ENCODE assay signal across 19 cellular contexts in the genomic region with DNA sequence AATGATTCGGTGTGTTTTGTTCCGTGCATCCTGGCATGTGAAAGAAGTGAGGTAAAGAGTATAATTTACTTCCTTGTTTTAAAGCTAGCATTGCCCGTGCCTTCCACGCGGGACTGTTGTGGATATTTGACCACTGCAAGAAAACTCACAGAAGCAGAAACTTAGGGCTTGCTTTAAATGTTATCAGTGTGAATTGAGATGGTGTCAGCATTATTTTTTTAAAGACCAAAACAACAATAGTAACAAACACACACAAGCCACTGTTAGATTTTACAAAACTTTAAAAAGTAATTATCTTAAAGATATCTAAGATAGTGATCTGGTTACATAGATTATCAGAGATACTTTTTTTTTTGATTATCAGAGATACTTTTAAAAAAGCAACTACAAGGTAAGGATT. TPM values are rescaled to one million over a fixed set of nuclear protein-coding genes. Genes with fewer than 3 reads are reported as not detected.
A peak's percentile ranks its signal among the peaks of the same experiment; 100 is the strongest.
DNase-seq lines count a peak whose midpoint lies in the region; ATAC-seq, FAIRE-seq and TF ChIP-seq lines count a peak whose summit lies in the region.
"Had no signal": no experiment of that assay in that cellular context is flagged by ENCODE, and none has a peak within 500 bp of the region (broad histone marks: within the 10 kb centered on the region; RNA-seq: fewer than 3 reads in every experiment).

No MANE protein-coding gene starts in this region.

- peaks cover 0 to 3% of the 10 kb centered on the region in 2 experiments; a peak in 2 of 5 replicates for H3K27me3 ChIP-seq in K562 (ENCODE audit: control insufficient read depth in 2 of 2, insufficient read depth in 2 of 2, low read length in 2 of 2)
- H3K27me3 ChIP-seq: BLaER1 had no signal

- no peaks in the 10 kb centered on the region; the same call in 2 of the 3 replicates for H3K79me2 ChIP-seq in K562 (ENCODE audit: control insufficient read depth, insufficient read depth, low read length)

- H3K4me2 ChIP-seq in K562 (ENCODE audit: insufficient read depth, low read length): no peak overlapping the region
- H3K4me2 ChIP-seq: BLaER1 had no signal

- H3K4me3 Mint-ChIP-seq in stimulated activated effector memory CD8-positive, alpha-beta T cell treated with anti-CD3 and anti-CD28 coated beads, Interleukin-12 subunit alpha, Interleukin-12 subunit beta, amount 100 ng/mL, for 72 hours: no peak overlapping the region
- H3K4me3 Mint-ChIP-seq: CD14-positive monocyte; CD4-positive, alpha-beta memory T cell had no signal

- no peaks in the 10 kb centered on the region for H3K9me3 Mint-ChIP-seq in stimulated activated effector memory CD8-positive, alpha-beta T cell treated with anti-CD3 and anti-CD28 coated beads, Interleukin-12 subunit alpha, Interleukin-12 subunit beta, amount 100 ng/mL, for 72 hours
- H3K9me3 Mint-ChIP-seq: CD4-positive, alpha-beta memory T cell had no signal

- no peak for TF ChIP-seq EP300 in K562 (IDR thresholded peaks at IDR 0.05; ENCODE audit: low read length)

- no peak for ATAC-seq in K562
- ATAC-seq in HG03039 (IDR thresholded peaks at IDR 0.05; ENCODE audit: unreplicated experiment): no peak
- no peak for ATAC-seq in stimulated activated effector memory CD8-positive, alpha-beta T cell treated with anti-CD3 and anti-CD28 coated beads, Interleukin-12 subunit alpha, Interleukin-12 subunit beta, amount 100 ng/mL, for 72 hours

- in situ Hi-C loops in K562 (cut with MboI): no loop called here

- no peak for TF ChIP-seq RAD21 in K562 (CRISPR knock-in tag; conservative IDR thresholded peaks at IDR 0.05 in 1 of 2, IDR thresholded peaks at IDR 0.05 in 1 of 2)

- CTCF ChIA-PET in K562 (lab: Yijun Ruan, JAX; ENCODE audit: low intra/inter-chr PET ratio): no interaction called here

- DNase-seq in DMS153 (lab: John Stamatoyannopoulos, UW): peak; percentile 19
- no peak for DNase-seq in DMS153 treated with DMSO at 0.1 percent for 48 hours (lab: John Stamatoyannopoulos, UW; ENCODE audit: unreplicated experiment)
- DNase-seq in K562 (ENCODE audit: extremely low read depth in 1 of 4, low spot score in 3 of 4): no peak
- no peak for DNase-seq in frontal cortex (ENCODE audit: low spot score in 2 of 2)
- no peak for DNase-seq in posterior cingulate gyrus
- no peak for DNase-seq in stimulated activated effector memory CD8-positive, alpha-beta T cell treated with anti-CD3 and anti-CD28 coated beads, Interleukin-12 subunit alpha, Interleukin-12 subunit beta, amount 100 ng/mL, for 72 hours (ENCODE audit: low spot score in 2 of 2)
- DNase-seq: CD4-positive, alpha-beta memory T cell; DMS53; DND-41; EL; GM23248; Kasumi-1; KG1 had no signal

- H3K4me1 ChIP-seq in K562 (replicated peaks in 1 of 2; ENCODE audit: control insufficient read depth in 2 of 2, insufficient read depth in 2 of 2, low read length in 2 of 2): no peaks in the 10 kb centered on the region
- H3K4me1 ChIP-seq: BLaER1, HAP-1 had no signal

- FAIRE-seq in K562 (lab: Jason Lieb, UNC) (no peak), frontal cortex (lab: Jason Lieb, UNC) (peak; percentile 56)
- FAIRE-seq: GM12891 had no signal

- H3K9ac ChIP-seq in K562 (ENCODE audit: insufficient read depth in 1 of 2, low read depth in 2 of 2, low read length in 2 of 2): no peak overlapping the region
- H3K9ac ChIP-seq: BLaER1, GM23248 had no signal

- H3K9me1 ChIP-seq in K562 (ENCODE audit: control insufficient read depth, insufficient read depth, low read length): no peaks in the 10 kb centered on the region

- H3K36me3 ChIP-seq in K562 (ENCODE audit: control insufficient read depth, insufficient read depth, low read length): no peaks in the 10 kb centered on the region
- H3K36me3 ChIP-seq: BLaER1, HAP-1 had no signal

- BruUV-seq in K562 (replicated peaks; lab: Mats Ljungman, UMichigan): no TSS peak

- no peaks in the 10 kb centered on the region for H3K9me3 ChIP-seq in K562 (replicated peaks; ENCODE audit: control insufficient read depth, insufficient read depth, low read depth, low read length)
- H3K9me3 ChIP-seq: BLaER1, HAP-1 had no signal

- POLR2A ChIA-PET in K562 (lab: Yijun Ruan, JAX): interaction anchor here (0.9 kb wide), 1 partner anchor 10 kb away, joined by 3 read pairs; no protein-coding TSS in a partner anchor

- 20% methylated on average over 5 of the region's 5 CpGs for WGBS in K562 (ENCODE audit: insufficient coverage, low coverage, missing lambda C conversion rate)

- H2AFZ ChIP-seq in K562 (ENCODE audit: low read depth, low read length): no peak overlapping the region
- H2AFZ ChIP-seq: GM23248 had no signal

- H3K27ac ChIP-seq in K562 (ENCODE audit: extremely low read depth, low read depth, low read length): no peak overlapping the region
- H3K27ac ChIP-seq: 22Rv1, BLaER1, GM23248 had no signal

- no peak for TF ChIP-seq POLR2A in K562 (conservative IDR thresholded peaks at IDR 0.05)

- H4K20me1 ChIP-seq in K562 (replicated peaks; ENCODE audit: control insufficient read depth, insufficient read depth, low read length): no peaks in the 10 kb centered on the region
- H4K20me1 ChIP-seq: BLaER1 had no signal

- H3K4me3 ChIP-seq in K562: no peak overlapping the region
- H3K4me3 ChIP-seq: BLaER1, GM23248, HAP-1 had no signal

- H3K36me3 Mint-ChIP-seq in stimulated activated effector memory CD8-positive, alpha-beta T cell treated with anti-CD3 and anti-CD28 coated beads, Interleukin-12 subunit alpha, Interleukin-12 subunit beta, amount 100 ng/mL, for 72 hours: no peaks in the 10 kb centered on the region
- H3K36me3 Mint-ChIP-seq: CD14-positive monocyte had no signal

- no peaks in the 10 kb centered on the region for H3K4me1 Mint-ChIP-seq in stimulated activated effector memory CD8-positive, alpha-beta T cell treated with anti-CD3 and anti-CD28 coated beads, Interleukin-12 subunit alpha, Interleukin-12 subunit beta, amount 100 ng/mL, for 72 hours
- H3K4me1 Mint-ChIP-seq: CD14-positive monocyte; CD4-positive, alpha-beta memory T cell had no signal

- intact Hi-C loops in K562 (cut with micrococcal nuclease): no loop called here
- intact Hi-C loops in posterior cingulate gyrus (cut with DNase I): no loop called here

- no peak for TF ChIP-seq CTCF in K562 (IDR thresholded peaks at IDR 0.05 in 2 of 3, conservative IDR thresholded peaks at IDR 0.05 in 1 of 3; ENCODE audit: insufficient read depth in 2 of 3, low read depth in 1 of 3, low read length in 3 of 3)

- no peak overlapping the region for H3K27ac Mint-ChIP-seq in stimulated activated effector memory CD8-positive, alpha-beta T cell treated with anti-CD3 and anti-CD28 coated beads, Interleukin-12 subunit alpha, Interleukin-12 subunit beta, amount 100 ng/mL, for 72 hours
- H3K27ac Mint-ChIP-seq: CD14-positive monocyte; CD4-positive, alpha-beta memory T cell had no signal

TF ChIP-seq in K562, 482 proteins besides CTCF, POLR2A, EP300 and RAD21:
- TF ChIP-seq, protein P1, sequence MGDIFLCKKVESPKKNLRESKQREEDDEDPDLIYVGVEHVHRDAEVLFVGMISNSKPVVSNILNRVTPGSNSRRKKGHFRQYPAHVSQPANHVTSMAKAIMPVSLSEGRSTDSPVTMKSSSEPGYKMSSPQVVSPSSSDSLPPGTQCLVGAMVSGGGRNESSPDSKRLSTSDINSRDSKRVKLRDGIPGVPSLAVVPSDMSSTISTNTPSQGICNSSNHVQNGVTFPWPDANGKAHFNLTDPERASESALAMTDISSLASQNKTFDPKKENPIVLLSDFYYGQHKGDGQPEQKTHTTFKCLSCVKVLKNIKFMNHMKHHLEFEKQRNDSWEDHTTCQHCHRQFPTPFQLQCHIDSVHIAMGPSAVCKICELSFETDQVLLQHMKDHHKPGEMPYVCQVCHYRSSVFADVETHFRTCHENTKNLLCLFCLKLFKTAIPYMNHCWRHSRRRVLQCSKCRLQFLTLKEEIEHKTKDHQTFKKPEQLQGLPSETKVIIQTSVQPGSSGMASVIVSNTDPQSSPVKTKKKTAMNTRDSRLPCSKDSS (IDR thresholded peaks at IDR 0.05; ENCODE audit: low read depth, partially characterized antibody): no peak
- peak; percentile 47 for TF ChIP-seq ZNF316 (IDR thresholded peaks at IDR 0.05)
- no peak for TF ChIP-seq ZNF764 (CRISPR knock-in tag; IDR thresholded peaks at IDR 0.05; ENCODE audit: low read depth)
- TF ChIP-seq ZNF239 (CRISPR knock-in tag; IDR thresholded peaks at IDR 0.05): no peak
- no peak for TF ChIP-seq KLF10 (CRISPR knock-in tag; IDR thresholded peaks at IDR 0.05)

RNA-seq across cellular contexts. Expression of a gene that starts 47.4 kb away (rescaled TPM):
- total RNA-seq in K562 (2011; cell fraction: chromatin; rRNA removed; ENCODE audit: low replicate concordance): 22.7 and 30.6 TPM in 2 replicates
- total RNA-seq in K562 (2011; cell fraction: nucleolus; rRNA removed): 22.2 and 28.2 TPM in 2 replicates
- 23.4 and 25.7 TPM in 2 replicates for total RNA-seq in K562 (2011; cell fraction: nucleoplasm; rRNA removed)
- 17.3 and 22.7 TPM in 2 replicates for total RNA-seq in K562 (2014; rRNA removed)
- 8.1 and 11.8 TPM in 2 replicates for total RNA-seq in K562 (2014; rRNA removed; fragmentation: Illumina TruSeq; extraction: Trizol)
- total RNA-seq in K562 (2015; rRNA removed; fragmentation: Illumina TruSeq; extraction: Trizol): 15.0 and 18.6 TPM in 2 replicates
- 10.3 and 10.8 TPM in 2 replicates for total RNA-seq in K562 (2021)
- polyA plus RNA-seq in K562 (2011; rRNA removed): 6.5 and 6.6 TPM in 2 replicates
- polyA plus RNA-seq in K562 (2011; cell fraction: cytosol; rRNA removed): 5.2 and 6.2 TPM in 2 replicates
- polyA plus RNA-seq in K562 (2011; cell fraction: nucleus; rRNA removed): 6.6 and 12.3 TPM in 2 replicates
- 9.6 and 11.2 TPM in 2 replicates for polyA plus RNA-seq in K562 (2012)
- polyA plus RNA-seq in K562 (2014; fragmentation: Illumina TruSeq; extraction: Trizol): 6.0 and 12.8 TPM in 2 replicates
- polyA plus RNA-seq in K562 (2014; fragmentation: Nextera tagmentation; extraction: Ambion mirVana): 1 to 10 TPM; 1.6 to 1.7 TPM
- 9.4 and 10.8 TPM in 2 replicates for polyA plus RNA-seq in K562 (2014; rRNA removed)
- polyA minus RNA-seq in K562 (2011; rRNA and poly(A)+ RNA removed): 10.3 and 10.4 TPM in 2 replicates
- polyA minus RNA-seq in K562 (2011; cell fraction: cytosol; rRNA and poly(A)+ RNA removed): 6.4 and 9.8 TPM in 2 replicates
- 24.5 and 31.0 TPM in 2 replicates for polyA minus RNA-seq in K562 (2011; cell fraction: nucleus; rRNA and poly(A)+ RNA removed)
- total RNA-seq in frontal cortex: 17.1 TPM
